Comparison of ENCODE assay signal across 8 cellular contexts in the genomic region with DNA sequence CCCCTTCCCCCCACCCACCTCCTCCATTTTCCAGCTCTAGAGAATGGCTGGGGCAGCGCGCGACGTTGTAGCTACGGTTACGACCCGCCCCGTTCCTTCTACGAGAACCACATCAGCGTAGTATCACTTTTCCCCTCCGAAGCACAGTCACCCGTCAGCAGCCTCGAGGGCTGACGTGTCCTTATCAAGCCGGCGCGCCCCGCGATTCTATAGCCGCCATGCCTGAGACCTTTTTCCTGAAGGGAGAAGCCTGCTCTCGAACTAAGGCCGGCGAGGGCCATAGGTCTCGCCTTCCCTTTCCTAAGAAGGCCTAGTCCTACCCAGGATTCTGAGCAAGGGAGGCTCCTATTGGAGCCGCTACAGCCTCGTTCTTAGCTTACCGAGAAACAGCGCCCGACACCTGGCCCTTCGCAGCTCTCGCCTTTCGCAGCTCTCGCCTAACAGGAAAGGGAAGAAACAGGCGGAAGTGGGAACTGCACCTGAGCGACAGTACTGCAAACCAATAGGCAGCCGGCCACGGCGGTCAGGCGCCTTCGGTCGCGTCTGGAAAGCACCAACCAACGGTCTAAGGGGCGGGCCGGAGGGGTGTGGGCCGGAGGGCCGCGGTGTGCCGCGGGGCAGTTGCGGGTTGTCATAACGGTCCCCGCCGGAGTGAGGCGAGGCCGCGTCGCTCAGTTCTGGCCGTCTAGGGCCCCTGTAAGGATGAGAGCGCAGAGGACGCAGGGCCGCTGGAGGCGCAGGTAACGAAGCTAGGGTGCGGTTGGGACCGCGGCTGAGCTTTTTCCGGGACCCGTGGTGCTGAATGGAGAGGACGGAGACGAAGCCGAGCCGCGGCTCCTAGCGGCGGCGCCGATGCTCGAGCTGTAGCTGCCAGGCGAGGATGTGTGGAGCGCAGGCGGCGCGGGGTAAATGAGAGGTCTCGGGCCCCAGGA. TPM values are rescaled to one million over a fixed set of nuclear protein-coding genes. Genes with fewer than 3 reads are reported as not detected.
A peak's percentile ranks its signal among the peaks of the same experiment; 100 is the strongest.
DNase-seq lines count a peak whose midpoint lies in the region; ATAC-seq and TF ChIP-seq lines count a peak whose summit lies in the region.

TSS of gene MGAT2 (plus strand) at position 618 of the 932 bp plus-strand sequence. CDS start 470 bp downstream, outside the sequence.
TSS of gene RPL36AL (minus strand) at position 445 of the 932 bp plus-strand sequence. CDS start 1,522 bp downstream, outside the sequence.

- DNase-seq in EL (peak; percentile 99), GM23338 (ENCODE audit: low spot score) (peak; percentile 99), LHCN-M2 (ENCODE audit: low read depth) (peak; percentile 97), RPMI7951 (ENCODE audit: low read depth) (peak; percentile 98), fibroblast of lung (ENCODE audit: low read depth in 2 of 2) (peak; percentile 99)
- DNase-seq in activated T-helper 1 cell treated with anti-CD3 and anti-CD28 coated beads, Interleukin-2, amount 50 U/mL, for 16 hours (ENCODE audit: low read depth in 1 of 2, low spot score in 1 of 2) = peak; percentile 86 to 89
- DNase-seq in naive thymus-derived CD8-positive, alpha-beta T cell = peak; percentile 82 to 98 (median 92)
- DNase-seq in stimulated activated naive CD4-positive, alpha-beta T cell (lab: John Stamatoyannopoulos, UW) = peak; percentile 87 to 96 (median 92)

- H4K20me1 ChIP-seq in GM23338 (replicated peaks; ENCODE audit: insufficient read depth) (peaks cover 29% of the 10 kb centered on the region), fibroblast of lung (ENCODE audit: control insufficient read depth, extremely low read depth, insufficient read depth, low read length) (no peaks in the 10 kb centered on the region)

- H3K27ac Mint-ChIP-seq in GM23338 = peak within 1 kb of the TSS; percentile 98
- peak within 1 kb of the TSS; percentile 97 to 99 (median 99) for H3K27ac Mint-ChIP-seq in naive thymus-derived CD8-positive, alpha-beta T cell

- H3F3A ChIP-seq in GM23338 (replicated peaks; ENCODE audit: low read depth) = peaks cover 16% of the 10 kb centered on the region

- POLR2A ChIA-PET in naive thymus-derived CD8-positive, alpha-beta T cell (lab: Charles Lee) = interaction anchor here (0.5 to 5.3 kb wide), 31 partner anchors 8 to 1210 kb away, joined by 3 to 203 read pairs (median 6); partner anchors contain the start of genes ARF6, DNAAF2, KLHDC1 and KLHDC2

- H3K27me3 ChIP-seq in GM23338 (ENCODE audit: insufficient read depth) (no peaks in the 10 kb centered on the region), fibroblast of lung (ENCODE audit: control insufficient read depth, insufficient read depth, low read length) (no peaks in the 10 kb centered on the region)

- TF ChIP-seq CTCF in GM23338 (conservative IDR thresholded peaks at IDR 0.05; ENCODE audit: low read depth in 2 of 2) = 0 out of 4 replicates have a peak, but pooled peaks of 1 of the 2 experiments have one; percentile 1
- peak; percentile 33 to 36 for TF ChIP-seq CTCF in fibroblast of lung (conservative IDR thresholded peaks at IDR 0.05 in 1 of 2, IDR thresholded peaks at IDR 0.05 in 1 of 2; ENCODE audit: low read depth in 1 of 2, low read length in 2 of 2)

- peak within 1 kb of the TSS; percentile 89 for H3K9ac ChIP-seq in fibroblast of lung (ENCODE audit: insufficient read depth, low read length)

- no peaks in the 10 kb centered on the region for H3K9me3 Mint-ChIP-seq in GM23338
- no peaks in the 10 kb centered on the region for H3K9me3 Mint-ChIP-seq in naive thymus-derived CD8-positive, alpha-beta T cell

- peaks cover 1% of the 10 kb centered on the region for H3K27me3 Mint-ChIP-seq in GM23338 (ENCODE audit: insufficient read depth, low read depth, poor library complexity)
- H3K27me3 Mint-ChIP-seq in naive thymus-derived CD8-positive, alpha-beta T cell = no peaks in the 10 kb centered on the region

- H2AFZ ChIP-seq in GM23338 (peak within 1 kb of the TSS; percentile 38; the same call in 1 of the 2 replicates), fibroblast of lung (ENCODE audit: low read length) (peak within 1 kb of the TSS; percentile 86)

- ATAC-seq in GM23338 = peak; percentile 97
- peak; percentile 84 to 86 for ATAC-seq in naive thymus-derived CD8-positive, alpha-beta T cell

- peaks cover 16% of the 10 kb centered on the region; the same call in 1 of the 2 replicates for H3K36me3 ChIP-seq in GM23338 (ENCODE audit: insufficient read depth)
- peaks cover 6% of the 10 kb centered on the region for H3K36me3 ChIP-seq in fibroblast of lung (ENCODE audit: control insufficient read depth, insufficient read depth, low read length)

- no peaks in the 10 kb centered on the region for H3K9me3 ChIP-seq in fibroblast of lung (ENCODE audit: control insufficient read depth, insufficient read depth, low read depth, low read length)

- peaks cover 18% of the 10 kb centered on the region for H3K4me1 Mint-ChIP-seq in GM23338
- H3K4me1 Mint-ChIP-seq in naive thymus-derived CD8-positive, alpha-beta T cell = peaks cover 18 to 65% (median 51%) of the 10 kb centered on the region in 4 donors

- H3K79me2 ChIP-seq in GM23338 (replicated peaks; ENCODE audit: insufficient read depth) = peaks cover 51% of the 10 kb centered on the region
- H3K79me2 ChIP-seq in fibroblast of lung (ENCODE audit: control insufficient read depth, insufficient read depth, low read length) = peaks cover 64% of the 10 kb centered on the region

- H3K36me3 Mint-ChIP-seq in GM23338 (ENCODE audit: low read depth) = peaks cover 46% of the 10 kb centered on the region
- H3K36me3 Mint-ChIP-seq in naive thymus-derived CD8-positive, alpha-beta T cell = peaks cover 0 to 40% (median 6%) of the 10 kb centered on the region in 3 donors

- H3K27ac ChIP-seq in GM23338 (ENCODE audit: low read depth) (peak within 1 kb of the TSS; percentile 95), fibroblast of lung (ENCODE audit: insufficient read depth, low read length) (peak within 1 kb of the TSS; percentile 98)

- H3K4me1 ChIP-seq in GM23338 (ENCODE audit: insufficient read depth) (peaks cover 11% of the 10 kb centered on the region), fibroblast of lung (ENCODE audit: control insufficient read depth, extremely low read depth, insufficient read depth, low read length) (peaks cover 12% of the 10 kb centered on the region)

- H3K4me2 ChIP-seq in GM23338 = peak within 1 kb of the TSS; percentile 92
- H3K4me2 ChIP-seq in fibroblast of lung (ENCODE audit: extremely low read depth, insufficient read depth, low read length) = peak within 1 kb of the TSS; percentile 80

- H3K4me3 ChIP-seq in GM23338 (peak within 1 kb of the TSS; percentile 94), fibroblast of lung (replicated peaks in 1 of 4; ENCODE audit: control extremely low read depth in 1 of 4, insufficient read depth in 1 of 4, low read depth in 3 of 4, low read length in 4 of 4) (peak within 1 kb of the TSS; percentile 84 to 98 (median 95))

- peak within 1 kb of the TSS; percentile 99 for H3K4me3 Mint-ChIP-seq in GM23338
- H3K4me3 Mint-ChIP-seq in naive thymus-derived CD8-positive, alpha-beta T cell = peak within 1 kb of the TSS; percentile 93 to 99 (median 98)

- H3K9me2 ChIP-seq in GM23338 (ENCODE audit: insufficient read depth) = no peaks in the 10 kb centered on the region

TF ChIP-seq in GM23338, 12 proteins besides CTCF, POLR2A, EP300 and RAD21 (continues in another document):
- no peak for TF ChIP-seq EZH2 (IDR thresholded peaks at IDR 0.05; ENCODE audit: low read depth, unreplicated experiment)
- TF ChIP-seq EZH2phosphoT487 (IDR thresholded peaks at IDR 0.05; ENCODE audit: unreplicated experiment) = no peak
- no peak; the same call in 1 of the 2 replicates for TF ChIP-seq ETS1 (IDR thresholded peaks at IDR 0.05)
- TF ChIP-seq ZNF114 (CRISPR knock-in tag; IDR thresholded peaks at IDR 0.05) = no peak
- peak; percentile 98 for TF ChIP-seq POLR2AphosphoS5 (IDR thresholded peaks at IDR 0.05; ENCODE audit: low read depth)
- no peak for TF ChIP-seq NANOG (IDR thresholded peaks at IDR 0.05; ENCODE audit: borderline replicate concordance)
- TF ChIP-seq JUNB (IDR thresholded peaks at IDR 0.05; ENCODE audit: unreplicated experiment) = no peak

RNA-seq across cellular contexts. Expression of gene MGAT2, which starts in this region (rescaled TPM):
- 25.7 and 31.6 TPM in 2 replicates for total RNA-seq in GM23338 (2014; rRNA removed; shearing (Covaris generic))
- polyA plus RNA-seq in GM23338 (2016; fragmentation: Nextera tagmentation; extraction: Ambion mirVana) = 10.1 and 10.3 TPM in 2 replicates
- total RNA-seq in LHCN-M2 (2014; rRNA removed) = 97.6 and 105 TPM in 2 replicates
- 29.5 TPM for polyA plus RNA-seq in LHCN-M2 (2012)
- total RNA-seq in RPMI7951 (2014; rRNA removed; shearing (Covaris generic)) = 62.2 and 73.3 TPM in 2 replicates
- total RNA-seq in fibroblast of lung = 50.3 and 60.4 TPM in 2 replicates
- 55.7 and 64.5 TPM in 2 replicates for polyA plus RNA-seq in fibroblast of lung
- polyA plus RNA-seq in fibroblast of lung (2012) = 40.0 and 57.4 TPM in 2 replicates
- polyA minus RNA-seq in fibroblast of lung (ENCODE audit: low replicate concordance) = 12.6 and 16.0 TPM in 2 replicates
- 10 to 100 TPM; 24.9 to 26.9 TPM for total RNA-seq in naive thymus-derived CD8-positive, alpha-beta T cell
- polyA plus RNA-seq in naive thymus-derived CD8-positive, alpha-beta T cell = 10 to 100 TPM; 15.8 to 25.9 (median 19.8) TPM

RNA-seq across cellular contexts. Expression of gene RPL36AL, which starts in this region (rescaled TPM):
- 122 and 204 TPM in 2 replicates for total RNA-seq in GM23338 (2014; rRNA removed; shearing (Covaris generic))
- polyA plus RNA-seq in GM23338 (2016; fragmentation: Nextera tagmentation; extraction: Ambion mirVana) (690 and 723 TPM in 2 replicates), fibroblast of lung (383 and 523 TPM in 2 replicates)
- total RNA-seq in LHCN-M2 (2014; rRNA removed) (132 and 160 TPM in 2 replicates), fibroblast of lung (281 and 528 TPM in 2 replicates)
- 391 TPM for polyA plus RNA-seq in LHCN-M2 (2012)
- 287 and 313 TPM in 2 replicates for total RNA-seq in RPMI7951 (2014; rRNA removed; shearing (Covaris generic))
- 481 and 552 TPM in 2 replicates for polyA plus RNA-seq in fibroblast of lung (2012)
- polyA minus RNA-seq in fibroblast of lung (ENCODE audit: low replicate concordance) = 0.52 and 11.9 TPM in 2 replicates
- 100 to 1,000 TPM; 259 to 268 TPM for total RNA-seq in naive thymus-derived CD8-positive, alpha-beta T cell
- polyA plus RNA-seq in naive thymus-derived CD8-positive, alpha-beta T cell = 100 to 1,000 TPM; 489 to 628 (median 623) TPM

Comparison
In these comparisons a context has a peak if more than half of its experiments do, and no peak if none do; other contexts are left out.
1. Peak in every context shown above with its lines: DNase-seq, ATAC-seq, H3K4me3 ChIP-seq and H3K27ac ChIP-seq.